Comparison of ENCODE assay signal across 8 cellular contexts in genomic region chr21:41121785-41122415, GRCh38. TPM values are rescaled to one million over a fixed set of nuclear protein-coding genes. Genes with fewer than 3 reads are reported as not detected.
DNase-seq lines count a peak whose midpoint lies in the region; ATAC-seq and TF ChIP-seq lines count a peak whose summit lies in the region.

No MANE protein-coding gene starts in this region.

- no peak overlapping the region for H3K4me3 ChIP-seq in mammary epithelial cell (replicated peaks in 1 of 3; ENCODE audit: insufficient read depth in 1 of 3, low read depth in 2 of 3, low read length in 3 of 3)

- no peaks in the 10 kb centered on the region for H3K4me1 Mint-ChIP-seq in T-helper 17 cell

- no peaks in the 10 kb centered on the region for H4K20me1 ChIP-seq in mammary epithelial cell (ENCODE audit: insufficient read depth, low read length)

- ATAC-seq in T-helper 17 cell (peak; percentile 41), HG03378 (IDR thresholded peaks at IDR 0.05; ENCODE audit: unreplicated experiment) (no peak)

- no peaks in the 10 kb centered on the region for H3K36me3 Mint-ChIP-seq in T-helper 17 cell (ENCODE audit: low read depth)

- no peak overlapping the region for H3K9ac ChIP-seq in mammary epithelial cell (ENCODE audit: insufficient read depth, low read length)

- 29% methylated on average over 16 of the region's 19 CpGs for WGBS in mammary epithelial cell (ENCODE audit: low coverage, missing lambda C conversion rate)

- in situ Hi-C loops in mammary epithelial cell (cut with MboI; ENCODE audit: low sequenced_read_pairs in 2 of 2) = no loop called here

- peaks cover 25% of the 10 kb centered on the region for H3K27me3 Mint-ChIP-seq in T-helper 17 cell

- H3K27ac ChIP-seq in mammary epithelial cell (ENCODE audit: insufficient read depth, low read depth, low read length) = no peak overlapping the region

- H3K4me3 Mint-ChIP-seq in T-helper 17 cell = no peak overlapping the region

- intact Hi-C loops in mammary epithelial cell (cut with micrococcal nuclease) = loop anchor here (1.0 to 10.0 kb wide), 8 partner anchors 13 to 693 kb away; no protein-coding TSS in a partner anchor

- CTCF ChIA-PET in mammary epithelial cell (lab: Charles Lee; ENCODE audit: low non-redundant PET) = no interaction called here

- H3K9me3 ChIP-seq in T-helper 17 cell (ENCODE audit: control insufficient read depth, low read length, poor library complexity, severe bottlenecking) (no peaks in the 10 kb centered on the region), mammary epithelial cell (replicated peaks; ENCODE audit: insufficient read depth, low read length) (no peaks in the 10 kb centered on the region)

- peak; percentile 39 for DNase-seq in NK-92 treated with Interleukin-12 subunit alpha and Interleukin-12 subunit beta, amount 100 ng/mL, for 24 hours (lab: John Stamatoyannopoulos, UW)
- DNase-seq in NK-92 (lab: John Stamatoyannopoulos, UW; ENCODE audit: unreplicated experiment) = no peak
- peak; percentile 46 for DNase-seq in NCI-H1105 treated with DMSO at 0.1 percent for 48 hours (lab: John Stamatoyannopoulos, UW)
- peak in 1 of 3 donors; percentile 29 for DNase-seq in T-helper 17 cell
- DNase-seq in mammary epithelial cell = peak; percentile 70
- DNase-seq in kidney tubule cell (ENCODE audit: low spot score) = peak; percentile 87
- DNase-seq in stimulated activated CD4-positive, alpha-beta T cell treated with anti-CD3 and anti-CD28 coated beads, Interleukin-2, amount 100 ng/mL, for 24 hours = peak; percentile 47 to 76

- peak overlapping the region; percentile 30 for H2AFZ ChIP-seq in mammary epithelial cell (ENCODE audit: low read depth, low read length)

- peaks cover 12% of the 10 kb centered on the region for H3K4me1 ChIP-seq in mammary epithelial cell (ENCODE audit: insufficient read depth, low read length)

- H3K79me2 ChIP-seq in mammary epithelial cell (ENCODE audit: insufficient read depth, low read length) = no peaks in the 10 kb centered on the region

- dilution Hi-C loops in mammary epithelial cell (cut with HindIII; ENCODE audit: low sequenced_read_pairs) = no loop called here

- no TSS peak for BruUV-seq in mammary epithelial cell (replicated peaks; lab: Mats Ljungman, UMichigan)

- no peak overlapping the region for H3K27ac Mint-ChIP-seq in T-helper 17 cell

- peak; percentile 98 to 99 for TF ChIP-seq CTCF in mammary epithelial cell (conservative IDR thresholded peaks at IDR 0.05 in 1 of 2, IDR thresholded peaks at IDR 0.05 in 1 of 2; ENCODE audit: extremely low read depth in 1 of 2, insufficient read depth in 1 of 2, low read depth in 1 of 2, low read length in 2 of 2)

- H3K36me3 ChIP-seq in mammary epithelial cell (ENCODE audit: insufficient read depth, low read length) = no peaks in the 10 kb centered on the region

- H3K4me2 ChIP-seq in mammary epithelial cell (ENCODE audit: insufficient read depth, low read depth, low read length) = no peak overlapping the region

- no peaks in the 10 kb centered on the region for H3K27me3 ChIP-seq in mammary epithelial cell (ENCODE audit: insufficient read depth, low read length)

RNA-seq across cellular contexts. Expression of gene BACE2, which starts 46.1 kb away (rescaled TPM):
- total RNA-seq in T-helper 17 cell (1 to 10 TPM in 1 of 2 donors, under 1 TPM in 1; 0.37 to 1.4 TPM), mammary epithelial cell (100 to 1,000 TPM in 1 of 2 donors, 10 to 100 TPM in 1; 84.4 to 128 TPM)
- polyA plus RNA-seq in mammary epithelial cell = 150 TPM
- polyA minus RNA-seq in mammary epithelial cell = 102 TPM

Comparison
In these comparisons a context has a peak if more than half of its experiments do, and no peak if none do; other contexts are left out.
1. RNA of gene BACE2, which starts 46.1 kb away (total RNA-seq): 84.4 to 128 TPM in mammary epithelial cell; 0.37 to 1.4 TPM in T-helper 17 cell; every median in the first group is over 10 times any median in the second.